ENCODE assay signal across 27 cellular contexts in genomic region chr6:164336455-164336854, GRCh38.
"Had no signal": no experiment of that assay in that cellular context is flagged by ENCODE, and none has a peak within 500 bp of the region (broad histone marks: within the 10 kb centered on the region; RNA-seq: fewer than 3 reads in every experiment).

No MANE protein-coding gene starts in this region.

- H3K4me1 ChIP-seq: parathyroid adenoma, psoas muscle, right lobe of liver, sigmoid colon, stomach, tibial artery, transverse colon, upper lobe of right lung, uterus had no signal

- H3K27ac ChIP-seq: ovary, parathyroid adenoma, psoas muscle, right lobe of liver, sigmoid colon, stomach, tibial artery, transverse colon, upper lobe of right lung, uterus had no signal

- H3K4me1 Mint-ChIP-seq: naive thymus-derived CD8-positive, alpha-beta T cell; nephron progenitor cell; stimulated activated effector memory CD8-positive, alpha-beta T cell treated with anti-CD3 and anti-CD28 coated beads, Interleukin-12 subunit alpha, Interleukin-12 subunit beta, amount 100 ng/mL, for 72 hours; stimulated activated naive B cell treated with anti-CD40 and anti-IgM and Interleukin-4, amounts not matched to agents 10 μg/mL and 1 μg/mL and 100 μg/mL, for 72 hours had no signal

- H3K36me3 Mint-ChIP-seq: naive thymus-derived CD8-positive, alpha-beta T cell; natural killer cell treated with Interleukin-12 subunit alpha and Interleukin-12 subunit beta and Interleukin-15 and Interleukin-18, amount 100 ng/mL, for 72 hours; stimulated activated effector memory CD8-positive, alpha-beta T cell treated with anti-CD3 and anti-CD28 coated beads, Interleukin-12 subunit alpha, Interleukin-12 subunit beta, amount 100 ng/mL, for 72 hours; type B pancreatic cell had no signal

- DNase-seq: naive thymus-derived CD8-positive, alpha-beta T cell; nephron progenitor cell; occipital lobe; ovary; psoas muscle; right lobe of liver; sigmoid colon; small intestine; stimulated activated CD4-positive, alpha-beta T cell treated with anti-CD3 and anti-CD28 coated beads, Interleukin-15, amount 100 ng/mL, for 24 hours; stimulated activated CD4-positive, alpha-beta T cell treated with anti-CD3 and anti-CD28 coated beads, Interleukin-2, amount 100 ng/mL, for 24 hours; stimulated activated CD4-positive, alpha-beta T cell treated with anti-CD3 and anti-CD28 coated beads, Interleukin-2, amount 100 ng/mL, for 48 hours; stimulated activated CD4-positive, alpha-beta T cell treated with anti-CD3 and anti-CD28 coated beads, Interleukin-4, amount 100 ng/mL, for 24 hours; stimulated activated naive B cell treated with anti-CD40 and anti-IgM and Interleukin-4, amounts not matched to agents 10 μg/mL and 1 μg/mL and 100 μg/mL, for 72 hours; stimulated activated naive CD4-positive, alpha-beta T cell treated with Interleukin-2 at 50 U/mL for 16 hours; stomach; tibial artery; transverse colon; upper lobe of right lung; uterus had no signal

- H3K4me3 ChIP-seq: ovary, psoas muscle, right lobe of liver, sigmoid colon, stomach, tibial artery, transverse colon, upper lobe of right lung, uterus had no signal

- H3K79me2 ChIP-seq: parathyroid adenoma had no signal

- H3K27me3 Mint-ChIP-seq: naive thymus-derived CD8-positive, alpha-beta T cell; natural killer cell treated with Interleukin-12 subunit alpha and Interleukin-12 subunit beta and Interleukin-15 and Interleukin-18, amount 100 ng/mL, for 72 hours; progenitor cell of endocrine pancreas; stimulated activated naive B cell treated with anti-CD40 and anti-IgM and Interleukin-4, amounts not matched to agents 10 μg/mL and 1 μg/mL and 100 μg/mL, for 72 hours; stimulated activated naive CD8-positive, alpha-beta T cell treated with anti-CD3 and anti-CD28 coated beads, Interleukin-15, Interleukin-2, amounts not matched to agents 100 ng/mL and 50 ng/mL, for 24 hours; type B pancreatic cell had no signal

- ATAC-seq: naive thymus-derived CD8-positive, alpha-beta T cell; psoas muscle; right cardiac atrium; stimulated activated naive B cell treated with anti-CD40 and anti-IgM and Interleukin-4, amounts not matched to agents 10 μg/mL and 1 μg/mL and 100 μg/mL, for 72 hours had no signal

- H3K9me3 ChIP-seq: ovary, psoas muscle, right lobe of liver, sigmoid colon, tibial artery, transverse colon, upper lobe of right lung, uterus had no signal

- H3K9me3 Mint-ChIP-seq: natural killer cell treated with Interleukin-12 subunit alpha and Interleukin-12 subunit beta and Interleukin-15 and Interleukin-18, amount 100 ng/mL, for 72 hours; nephron progenitor cell; type B pancreatic cell had no signal

- H3K27ac Mint-ChIP-seq: naive thymus-derived CD8-positive, alpha-beta T cell; natural killer cell treated with Interleukin-12 subunit alpha and Interleukin-12 subunit beta and Interleukin-15 and Interleukin-18, amount 100 ng/mL, for 72 hours; nephron progenitor cell; progenitor cell of endocrine pancreas; stimulated activated effector memory CD8-positive, alpha-beta T cell treated with anti-CD3 and anti-CD28 coated beads, Interleukin-12 subunit alpha, Interleukin-12 subunit beta, amount 100 ng/mL, for 72 hours; stimulated activated naive B cell treated with anti-CD40 and anti-IgM and Interleukin-4, amounts not matched to agents 10 μg/mL and 1 μg/mL and 100 μg/mL, for 72 hours; stimulated activated naive CD8-positive, alpha-beta T cell treated with anti-CD3 and anti-CD28 coated beads, Interleukin-15, Interleukin-2, amounts not matched to agents 100 ng/mL and 50 ng/mL, for 24 hours; type B pancreatic cell had no signal

- H3K27me3 ChIP-seq: ovary, right lobe of liver, sigmoid colon, stomach, tibial artery, transverse colon, upper lobe of right lung, uterus had no signal

- H3K4me3 Mint-ChIP-seq: naive thymus-derived CD8-positive, alpha-beta T cell; natural killer cell treated with Interleukin-12 subunit alpha and Interleukin-12 subunit beta and Interleukin-15 and Interleukin-18, amount 100 ng/mL, for 72 hours; nephron progenitor cell; neural crest cell; stimulated activated effector memory CD8-positive, alpha-beta T cell treated with anti-CD3 and anti-CD28 coated beads, Interleukin-12 subunit alpha, Interleukin-12 subunit beta, amount 100 ng/mL, for 72 hours; stimulated activated naive B cell treated with anti-CD40 and anti-IgM and Interleukin-4, amounts not matched to agents 10 μg/mL and 1 μg/mL and 100 μg/mL, for 72 hours; stimulated activated naive CD8-positive, alpha-beta T cell treated with anti-CD3 and anti-CD28 coated beads, Interleukin-15, Interleukin-2, amounts not matched to agents 100 ng/mL and 50 ng/mL, for 24 hours; type B pancreatic cell had no signal

- H3K36me3 ChIP-seq: ovary, right lobe of liver, sigmoid colon, stomach, tibial artery, transverse colon, upper lobe of right lung, uterus had no signal

- H2AFZ ChIP-seq: parathyroid adenoma had no signal
